ENCODE assay signal across 1 cellular context in the genomic region with DNA sequence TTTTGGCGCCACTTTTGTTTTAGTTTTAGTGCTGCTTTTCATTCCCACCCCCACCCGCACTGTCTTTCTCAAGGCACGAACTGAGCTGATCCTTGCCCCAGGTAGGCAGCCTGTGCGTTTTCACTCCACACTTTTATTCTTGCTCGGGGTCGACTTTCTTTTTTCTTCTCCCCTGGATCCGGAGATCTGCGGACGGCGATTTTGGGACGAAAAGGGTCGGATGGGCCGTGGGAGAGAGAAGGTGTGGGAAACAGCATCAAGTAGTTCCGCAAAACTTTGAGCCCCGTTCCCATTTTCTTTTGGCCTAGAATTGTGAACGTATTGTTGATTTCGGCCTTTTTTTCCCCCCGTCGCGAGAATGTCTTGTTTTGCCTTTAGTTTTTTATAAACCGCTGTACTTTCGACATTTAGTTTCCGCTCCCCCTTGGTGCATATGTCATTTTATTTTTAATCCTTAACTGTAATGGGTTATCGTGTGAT.
A peak's percentile ranks its signal among the peaks of the same experiment; 100 is the strongest.
TF ChIP-seq lines count a peak whose summit lies in the region.

No MANE protein-coding gene starts in this region.

TF ChIP-seq in K562, 482 proteins besides CTCF, POLR2A, EP300 and RAD21 (continued from another document):
- TF ChIP-seq AFF1 (IDR thresholded peaks at IDR 0.05; ENCODE audit: low read depth in 1 of 2, partially characterized antibody in 2 of 2) (peak in 1 of 2 experiments; percentile 40), MLLT1 (IDR thresholded peaks at IDR 0.05) (peak in 1 of 2 experiments; percentile 66; a peak in 3 of 4 replicates), RBBP5 (IDR thresholded peaks at IDR 0.05; ENCODE audit: borderline replicate concordance, insufficient read depth, low read length, poor library complexity, severe bottlenecking) (peak; percentile 27), TAF1 (IDR thresholded peaks at IDR 0.05; ENCODE audit: control insufficient read depth, extremely low read depth, insufficient read depth, low read length, severe bottlenecking) (peak; percentile 33), ZNF445 (CRISPR knock-in tag; IDR thresholded peaks at IDR 0.05; ENCODE audit: low read depth) (no peak), POLR3G (IDR thresholded peaks at IDR 0.05; ENCODE audit: extremely low read depth, insufficient read length, insufficient replicate concordance) (no peak), FOSL1 (tag; conservative IDR thresholded peaks at IDR 0.05) (no peak), BRF1 (IDR thresholded peaks at IDR 0.05; ENCODE audit: borderline replicate concordance, extremely low read depth, insufficient read length) (no peak), TCFL5 (CRISPR knock-in tag; conservative IDR thresholded peaks at IDR 0.05) (no peak)
- TF ChIP-seq, protein P1, sequence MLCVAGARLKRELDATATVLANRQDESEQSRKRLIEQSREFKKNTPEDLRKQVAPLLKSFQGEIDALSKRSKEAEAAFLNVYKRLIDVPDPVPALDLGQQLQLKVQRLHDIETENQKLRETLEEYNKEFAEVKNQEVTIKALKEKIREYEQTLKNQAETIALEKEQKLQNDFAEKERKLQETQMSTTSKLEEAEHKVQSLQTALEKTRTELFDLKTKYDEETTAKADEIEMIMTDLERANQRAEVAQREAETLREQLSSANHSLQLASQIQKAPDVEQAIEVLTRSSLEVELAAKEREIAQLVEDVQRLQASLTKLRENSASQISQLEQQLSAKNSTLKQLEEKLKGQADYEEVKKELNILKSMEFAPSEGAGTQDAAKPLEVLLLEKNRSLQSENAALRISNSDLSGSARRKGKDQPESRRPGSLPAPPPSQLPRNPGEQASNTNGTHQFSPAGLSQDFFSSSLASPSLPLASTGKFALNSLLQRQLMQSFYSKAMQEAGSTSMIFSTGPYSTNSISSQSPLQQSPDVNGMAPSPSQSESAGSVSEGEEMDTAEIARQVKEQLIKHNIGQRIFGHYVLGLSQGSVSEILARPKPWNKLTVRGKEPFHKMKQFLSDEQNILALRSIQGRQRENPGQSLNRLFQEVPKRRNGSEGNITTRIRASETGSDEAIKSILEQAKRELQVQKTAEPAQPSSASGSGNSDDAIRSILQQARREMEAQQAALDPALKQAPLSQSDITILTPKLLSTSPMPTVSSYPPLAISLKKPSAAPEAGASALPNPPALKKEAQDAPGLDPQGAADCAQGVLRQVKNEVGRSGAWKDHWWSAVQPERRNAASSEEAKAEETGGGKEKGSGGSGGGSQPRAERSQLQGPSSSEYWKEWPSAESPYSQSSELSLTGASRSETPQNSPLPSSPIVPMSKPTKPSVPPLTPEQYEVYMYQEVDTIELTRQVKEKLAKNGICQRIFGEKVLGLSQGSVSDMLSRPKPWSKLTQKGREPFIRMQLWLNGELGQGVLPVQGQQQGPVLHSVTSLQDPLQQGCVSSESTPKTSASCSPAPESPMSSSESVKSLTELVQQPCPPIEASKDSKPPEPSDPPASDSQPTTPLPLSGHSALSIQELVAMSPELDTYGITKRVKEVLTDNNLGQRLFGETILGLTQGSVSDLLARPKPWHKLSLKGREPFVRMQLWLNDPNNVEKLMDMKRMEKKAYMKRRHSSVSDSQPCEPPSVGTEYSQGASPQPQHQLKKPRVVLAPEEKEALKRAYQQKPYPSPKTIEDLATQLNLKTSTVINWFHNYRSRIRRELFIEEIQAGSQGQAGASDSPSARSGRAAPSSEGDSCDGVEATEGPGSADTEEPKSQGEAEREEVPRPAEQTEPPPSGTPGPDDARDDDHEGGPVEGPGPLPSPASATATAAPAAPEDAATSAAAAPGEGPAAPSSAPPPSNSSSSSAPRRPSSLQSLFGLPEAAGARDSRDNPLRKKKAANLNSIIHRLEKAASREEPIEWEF (CRISPR knock-in tag; IDR thresholded peaks at IDR 0.05): no peak
TF ChIP-seq in K562: peak in this region for 13.
